1 cellular context compared by ENCODE assay signal in genomic region chr7:148782757-148783456, GRCh38.
TF ChIP-seq lines count a peak whose summit lies in the region.

No MANE protein-coding gene starts in this region.

TF ChIP-seq in IMR-90, 13 proteins besides CTCF, POLR2A, EP300 and RAD21 (continued from another document):
- TF ChIP-seq USF2 (IDR thresholded peaks at IDR 0.05; ENCODE audit: low read depth, low read length) (no peak), MAFK (IDR thresholded peaks at IDR 0.05; ENCODE audit: low read depth, low read length) (no peak), MXI1 (IDR thresholded peaks at IDR 0.05; ENCODE audit: borderline replicate concordance, low read depth, low read length) (no peak)
